Comparison of ENCODE assay signal across 7 cellular contexts in the genomic region with DNA sequence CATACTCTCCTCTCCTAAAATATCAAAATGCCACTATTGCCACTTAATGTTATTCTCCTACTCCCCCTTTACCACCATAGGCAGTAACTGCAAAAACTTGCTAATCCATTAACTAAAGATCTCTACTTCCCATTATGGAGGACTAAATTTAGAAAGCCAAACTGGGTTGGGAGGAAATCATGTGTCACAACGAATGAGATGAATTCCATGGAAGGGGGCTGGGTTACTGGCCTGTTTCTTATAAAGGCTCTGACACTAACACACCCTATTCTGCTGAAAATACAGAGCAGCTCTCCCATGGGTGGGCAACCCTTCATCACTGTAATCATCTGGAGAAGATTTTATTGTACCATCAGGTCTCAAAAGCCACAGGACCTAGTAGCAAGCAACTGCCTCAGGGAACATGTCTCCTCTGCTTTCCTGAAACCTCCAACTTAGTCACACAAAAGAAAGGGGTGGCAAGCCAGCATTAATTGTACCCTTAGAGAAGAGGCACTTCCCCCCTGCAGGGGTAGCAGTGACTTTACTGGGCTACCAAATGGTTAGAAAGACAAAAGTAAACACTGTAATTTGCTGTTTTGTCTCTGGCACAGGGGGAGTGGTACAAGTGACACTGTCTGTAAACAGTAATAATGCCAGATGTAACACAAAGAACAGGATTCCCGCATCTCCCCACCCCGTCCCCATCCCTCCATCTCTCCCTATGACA.
DNase-seq lines count a peak whose midpoint lies in the region; ATAC-seq and TF ChIP-seq lines count a peak whose summit lies in the region.

No MANE protein-coding gene starts in this region.

- no peak for TF ChIP-seq CTCF in neural crest cell (conservative IDR thresholded peaks at IDR 0.05)
- TF ChIP-seq CTCF in GM13976 (IDR thresholded peaks at IDR 0.05; ENCODE audit: borderline replicate concordance, control extremely low read depth, extremely low read depth, insufficient read depth, missing control alignments), result no peak

- no peaks in the 10 kb centered on the region for H3K9me3 Mint-ChIP-seq in central memory CD8-positive, alpha-beta T cell
- no peaks in the 10 kb centered on the region for H3K9me3 Mint-ChIP-seq in neural crest cell

- H3K27me3 Mint-ChIP-seq in central memory CD8-positive, alpha-beta T cell, result no peaks in the 10 kb centered on the region
- H3K27me3 Mint-ChIP-seq in neural crest cell (ENCODE audit: low read depth), result no peaks in the 10 kb centered on the region

- peak overlapping the region; percentile 57 for H3K4me3 Mint-ChIP-seq in central memory CD8-positive, alpha-beta T cell
- H3K4me3 Mint-ChIP-seq in neural crest cell, result no peak overlapping the region

- H3K4me3 ChIP-seq in H7 (ENCODE audit: insufficient read depth, low read depth, low read length), result no peak overlapping the region

- in situ Hi-C loops in GM13976 (cut with MboI; ENCODE audit: low sequenced_read_pairs, unreplicated experiment), result no loop called here

- ATAC-seq in central memory CD8-positive, alpha-beta T cell (replicated peaks; ENCODE audit: extremely low read depth, poor library complexity, severe bottlenecking), result no peak

- H3K36me3 Mint-ChIP-seq in central memory CD8-positive, alpha-beta T cell (ENCODE audit: insufficient read depth), result peaks cover 17% of the 10 kb centered on the region
- H3K36me3 Mint-ChIP-seq in neural crest cell (ENCODE audit: low read depth), result peaks cover 13% of the 10 kb centered on the region

- peak; percentile 17 for DNase-seq in H7
- peak; percentile 59 for DNase-seq in NCI-H345 treated with DMSO at 0.1 percent for 48 hours (lab: John Stamatoyannopoulos, UW; ENCODE audit: unreplicated experiment)
- DNase-seq in central memory CD8-positive, alpha-beta T cell (ENCODE audit: low spot score in 2 of 2), result no peak
- DNase-seq in neural crest cell (ENCODE audit: low read depth, low spot score), result no peak
- no peak for DNase-seq in kidney glomerular epithelial cell (lab: John Stamatoyannopoulos, UW)
- DNase-seq in dedifferentiated amniotic fluid mesenchymal stem cell (ENCODE audit: extremely low spot score), result no peak
- DNase-seq in GM13976 (ENCODE audit: low spot score), result no peak

- no peaks in the 10 kb centered on the region; the same call in 1 of the 2 replicates for H3K36me3 ChIP-seq in H7 (replicated peaks; ENCODE audit: control insufficient read depth, insufficient read depth, low read length)

- peak overlapping the region; percentile 89 for H3K27ac Mint-ChIP-seq in central memory CD8-positive, alpha-beta T cell (ENCODE audit: low read depth)
- H3K27ac Mint-ChIP-seq in neural crest cell (ENCODE audit: unreplicated experiment), result peak overlapping the region; percentile 0

- H3K4me1 Mint-ChIP-seq in central memory CD8-positive, alpha-beta T cell, result peaks cover 18% of the 10 kb centered on the region
- peaks cover 15% of the 10 kb centered on the region for H3K4me1 Mint-ChIP-seq in neural crest cell

- H3K27me3 ChIP-seq in H7 (ENCODE audit: control insufficient read depth, insufficient read depth, low read length), result no peaks in the 10 kb centered on the region

Comparison
In these comparisons a context has a peak if more than half of its experiments do, and no peak if none do; other contexts are left out.
1. DNase-seq: peak in H7 (single experiment) and NCI-H345 treated with DMSO at 0.1 percent for 48 hours (single experiment); none in central memory CD8-positive, alpha-beta T cell (0 of 2), neural crest cell (single experiment), kidney glomerular epithelial cell (single experiment), dedifferentiated amniotic fluid mesenchymal stem cell (single experiment) and GM13976 (single experiment).